ENCODE assay signal across 24 cellular contexts in genomic region chr19:55465460-55466245, GRCh38. TPM values are rescaled to one million over a fixed set of nuclear protein-coding genes. Genes with fewer than 3 reads are reported as not detected.
"Had no signal": no experiment of that assay in that cellular context is flagged by ENCODE, and none has a peak within 500 bp of the region (broad histone marks: within the 10 kb centered on the region; RNA-seq: fewer than 3 reads in every experiment).

No MANE protein-coding gene starts in this region.

- H3K9me3 ChIP-seq: ascending aorta, esophagus muscularis mucosa, prostate gland, upper lobe of left lung had no signal

- H3K4me3 ChIP-seq: ascending aorta, dorsolateral prefrontal cortex, esophagus muscularis mucosa, prostate gland, smooth muscle cell, upper lobe of left lung had no signal

- H3K4me3 Mint-ChIP-seq: activated CD4-positive, alpha-beta memory T cell treated with anti-CD3 and anti-CD28 coated beads for 36 hours; activated CD8-positive, alpha-beta memory T cell treated with anti-CD3 and anti-CD28 coated beads, Interleukin-2, amount 10 ng/mL, durations not matched to agents 7 days and 5 days; activated naive CD4-positive, alpha-beta T cell treated with anti-CD3 and anti-CD28 coated beads for 36 hours; natural killer cell treated with Interleukin-12 subunit alpha and Interleukin-12 subunit beta and Interleukin-15 and Interleukin-18, amount 100 ng/mL, for 72 hours; stimulated activated naive CD8-positive, alpha-beta T cell treated with anti-CD3 and anti-CD28 coated beads, Interleukin-15, amount 100 ng/mL, for 72 hours; T-cell had no signal

- H3K4me2 ChIP-seq: smooth muscle cell had no signal

- H3K4me1 ChIP-seq: prostate gland had no signal

- DNase-seq: activated CD4-positive, alpha-beta memory T cell treated with anti-CD3 and anti-CD28 coated beads for 36 hours; activated CD8-positive, alpha-beta memory T cell treated with anti-CD3 and anti-CD28 coated beads, Interleukin-2, amount 10 ng/mL, durations not matched to agents 7 days and 5 days; activated naive CD4-positive, alpha-beta T cell treated with anti-CD3 and anti-CD28 coated beads for 36 hours; activated T-cell treated with anti-CD3 and anti-CD28 coated beads, Interleukin-2, amount 50 U/mL, for 1 hour; dorsolateral prefrontal cortex; hippocampal formation; kidney; mesendoderm; occipital lobe; stimulated activated naive CD8-positive, alpha-beta T cell treated with anti-CD3 and anti-CD28 coated beads, Interleukin-15, amount 100 ng/mL, for 72 hours; T-cell; T-helper 9 cell; WERI-Rb-1 had no signal

- H3K27me3 ChIP-seq: ascending aorta, dorsolateral prefrontal cortex, esophagus muscularis mucosa, upper lobe of left lung had no signal

- H3K36me3 ChIP-seq: ascending aorta, esophagus muscularis mucosa, prostate gland, upper lobe of left lung had no signal

- FAIRE-seq: endometrium, kidney had no signal

- H3K36me3 Mint-ChIP-seq: activated CD4-positive, alpha-beta memory T cell treated with anti-CD3 and anti-CD28 coated beads for 36 hours; activated CD8-positive, alpha-beta memory T cell treated with anti-CD3 and anti-CD28 coated beads, Interleukin-2, amount 10 ng/mL, durations not matched to agents 7 days and 5 days; natural killer cell treated with Interleukin-12 subunit alpha and Interleukin-12 subunit beta and Interleukin-15 and Interleukin-18, amount 100 ng/mL, for 72 hours; T-cell had no signal

- H3K9me3 Mint-ChIP-seq: activated CD4-positive, alpha-beta memory T cell treated with anti-CD3 and anti-CD28 coated beads for 36 hours; activated naive CD4-positive, alpha-beta T cell treated with anti-CD3 and anti-CD28 coated beads for 36 hours; activated T-helper 2 cell treated with anti-CD3 and anti-CD28 coated beads, Interferon-gamma antibody, Interleukin-2, Interleukin-4, amounts not matched to agents 10 μg/mL and 5 μg/mL and 100 μg/mL, durations not matched to agents 14 hours and 24 hours and 36 hours; natural killer cell treated with Interleukin-12 subunit alpha and Interleukin-12 subunit beta and Interleukin-15 and Interleukin-18, amount 100 ng/mL, for 72 hours; stimulated activated naive CD8-positive, alpha-beta T cell treated with anti-CD3 and anti-CD28 coated beads, Interleukin-15, amount 100 ng/mL, for 72 hours; T-cell had no signal

- H3K27ac Mint-ChIP-seq: activated CD4-positive, alpha-beta memory T cell treated with anti-CD3 and anti-CD28 coated beads for 36 hours; activated CD8-positive, alpha-beta memory T cell treated with anti-CD3 and anti-CD28 coated beads, Interleukin-2, amount 10 ng/mL, durations not matched to agents 7 days and 5 days; activated naive CD4-positive, alpha-beta T cell treated with anti-CD3 and anti-CD28 coated beads for 36 hours; activated T-helper 2 cell treated with anti-CD3 and anti-CD28 coated beads, Interferon-gamma antibody, Interleukin-2, Interleukin-4, amounts not matched to agents 10 μg/mL and 5 μg/mL and 100 μg/mL, durations not matched to agents 14 hours and 24 hours and 36 hours; natural killer cell treated with Interleukin-12 subunit alpha and Interleukin-12 subunit beta and Interleukin-15 and Interleukin-18, amount 100 ng/mL, for 72 hours; stimulated activated naive CD8-positive, alpha-beta T cell treated with anti-CD3 and anti-CD28 coated beads, Interleukin-15, amount 100 ng/mL, for 72 hours; T-cell had no signal

- H3K27ac ChIP-seq: ascending aorta, esophagus muscularis mucosa, prostate gland, upper lobe of left lung, WERI-Rb-1 had no signal

- ATAC-seq: activated CD8-positive, alpha-beta memory T cell treated with anti-CD3 and anti-CD28 coated beads, Interleukin-2, amount 10 ng/mL, durations not matched to agents 7 days and 5 days; natural killer cell treated with Interleukin-12 subunit alpha and Interleukin-12 subunit beta and Interleukin-15 and Interleukin-18, amount 100 ng/mL, for 72 hours; right cardiac atrium; stimulated activated naive CD8-positive, alpha-beta T cell treated with anti-CD3 and anti-CD28 coated beads, Interleukin-15, amount 100 ng/mL, for 72 hours; T-cell had no signal

- H3K27me3 Mint-ChIP-seq: natural killer cell treated with Interleukin-12 subunit alpha and Interleukin-12 subunit beta and Interleukin-15 and Interleukin-18, amount 100 ng/mL, for 72 hours; stimulated activated naive CD8-positive, alpha-beta T cell treated with anti-CD3 and anti-CD28 coated beads, Interleukin-15, amount 100 ng/mL, for 72 hours; T-cell had no signal

RNA-seq across cellular contexts. Expression of gene C19orf85, which starts 1.1 kb away (rescaled TPM):
- total RNA-seq: activated CD4-positive, alpha-beta memory T cell treated with anti-CD3 and anti-CD28 coated beads for 36 hours; activated CD8-positive, alpha-beta memory T cell treated with anti-CD3 and anti-CD28 coated beads, Interleukin-2, amount 10 ng/mL, durations not matched to agents 7 days and 5 days; activated naive CD4-positive, alpha-beta T cell treated with anti-CD3 and anti-CD28 coated beads for 36 hours; activated T-helper 2 cell treated with anti-CD3 and anti-CD28 coated beads, Interferon-gamma antibody, Interleukin-2, Interleukin-4, amounts not matched to agents 10 μg/mL and 5 μg/mL and 100 μg/mL, durations not matched to agents 14 hours and 24 hours and 36 hours; ascending aorta; esophagus muscularis mucosa; kidney; liver; natural killer cell treated with Interleukin-12 subunit alpha and Interleukin-12 subunit beta and Interleukin-15 and Interleukin-18, amount 100 ng/mL, for 72 hours; occipital lobe; prostate gland; right cardiac atrium; smooth muscle cell; T-cell; temporal lobe; upper lobe of left lung had no signal
- polyA plus RNA-seq: liver, right cardiac atrium, smooth muscle cell had no signal

RNA-seq across cellular contexts. Expression of gene SHISA7, which starts 22.6 kb away (rescaled TPM):
- total RNA-seq: activated CD4-positive, alpha-beta memory T cell treated with anti-CD3 and anti-CD28 coated beads for 36 hours; activated CD8-positive, alpha-beta memory T cell treated with anti-CD3 and anti-CD28 coated beads, Interleukin-2, amount 10 ng/mL, durations not matched to agents 7 days and 5 days; activated naive CD4-positive, alpha-beta T cell treated with anti-CD3 and anti-CD28 coated beads for 36 hours; activated T-helper 2 cell treated with anti-CD3 and anti-CD28 coated beads, Interferon-gamma antibody, Interleukin-2, Interleukin-4, amounts not matched to agents 10 μg/mL and 5 μg/mL and 100 μg/mL, durations not matched to agents 14 hours and 24 hours and 36 hours; kidney; natural killer cell treated with Interleukin-12 subunit alpha and Interleukin-12 subunit beta and Interleukin-15 and Interleukin-18, amount 100 ng/mL, for 72 hours; prostate gland; right cardiac atrium; smooth muscle cell; T-cell; upper lobe of left lung had no signal
- polyA plus RNA-seq: liver, smooth muscle cell had no signal
